Comparison of ENCODE assay signal across 29 cellular contexts in genomic region chr11:21675049-21675616, GRCh38.
"Had no signal": no experiment of that assay in that cellular context is flagged by ENCODE, and none has a peak within 500 bp of the region (broad histone marks: within the 10 kb centered on the region; RNA-seq: fewer than 3 reads in every experiment).

No MANE protein-coding gene starts in this region.

- H3K27ac ChIP-seq: left lung, lower lobe of right lung, pancreas, prostate gland, skin epidermis, tibial nerve, uterus had no signal

- H3K4me3 Mint-ChIP-seq: immature natural killer cell; naive thymus-derived CD8-positive, alpha-beta T cell; nephron; neural crest cell; stimulated activated effector memory CD8-positive, alpha-beta T cell treated with anti-CD3 and anti-CD28 coated beads, Interleukin-12 subunit alpha, Interleukin-12 subunit beta, amount 100 ng/mL, for 72 hours; stimulated activated naive CD8-positive, alpha-beta T cell treated with anti-CD3 and anti-CD28 coated beads, Interleukin-15, amount 100 ng/mL, for 72 hours; type B pancreatic cell had no signal

- H3K36me3 ChIP-seq: left lung, lower lobe of right lung, pancreas, prostate gland, tibial nerve, uterus had no signal

- H3K4me1 Mint-ChIP-seq: immature natural killer cell; naive thymus-derived CD8-positive, alpha-beta T cell; nephron; neural crest cell; stimulated activated effector memory CD8-positive, alpha-beta T cell treated with anti-CD3 and anti-CD28 coated beads, Interleukin-12 subunit alpha, Interleukin-12 subunit beta, amount 100 ng/mL, for 72 hours; stimulated activated naive CD8-positive, alpha-beta T cell treated with anti-CD3 and anti-CD28 coated beads, Interleukin-15, amount 100 ng/mL, for 72 hours had no signal

- FAIRE-seq: islet of Langerhans, kidney, pancreas had no signal

- H3K9me3 ChIP-seq: lower lobe of right lung, pancreas, prostate gland, tibial nerve, uterus had no signal

- H3K9me3 Mint-ChIP-seq: nephron, neural crest cell, type B pancreatic cell had no signal

- ATAC-seq: left colon; left lung; lower lobe of right lung; naive thymus-derived CD8-positive, alpha-beta T cell; pancreas; right cardiac atrium; sciatic nerve; stimulated activated effector memory CD8-positive, alpha-beta T cell treated with anti-CD3 and anti-CD28 coated beads, Interleukin-12 subunit alpha, Interleukin-12 subunit beta, amount 100 ng/mL, for 72 hours; stimulated activated naive CD8-positive, alpha-beta T cell treated with anti-CD3 and anti-CD28 coated beads, Interleukin-15, amount 100 ng/mL, for 72 hours had no signal

- H3K27me3 Mint-ChIP-seq: naive thymus-derived CD8-positive, alpha-beta T cell; stimulated activated naive CD8-positive, alpha-beta T cell treated with anti-CD3 and anti-CD28 coated beads, Interleukin-15, amount 100 ng/mL, for 72 hours; type B pancreatic cell had no signal

- DNase-seq: immature natural killer cell; kidney; left colon; left lung; lower lobe of right lung; mammary epithelial cell; mesenchymal stem cell; naive thymus-derived CD8-positive, alpha-beta T cell; nucleus accumbens; pancreas; retina; right cardiac atrium; stimulated activated CD4-positive, alpha-beta T cell treated with anti-CD3 and anti-CD28 coated beads, Interleukin-12 subunit alpha, Interleukin-12 subunit beta, amount 100 ng/mL, for 4 hours; stimulated activated CD4-positive, alpha-beta T cell treated with anti-CD3 and anti-CD28 coated beads, Interleukin-15, amount 100 ng/mL, for 24 hours; stimulated activated CD4-positive, alpha-beta T cell treated with anti-CD3 and anti-CD28 coated beads, Interleukin-2, amount 100 ng/mL, for 24 hours; stimulated activated CD4-positive, alpha-beta T cell treated with anti-CD3 and anti-CD28 coated beads, Interleukin-4, amount 100 ng/mL, for 24 hours; stimulated activated naive CD4-positive, alpha-beta T cell treated with Interleukin-2 at 50 U/mL for 16 hours; stimulated activated naive CD8-positive, alpha-beta T cell treated with anti-CD3 and anti-CD28 coated beads, Interleukin-15, amount 100 ng/mL, for 72 hours; substantia nigra; uterus had no signal

- H3K4me3 ChIP-seq: left lung, lower lobe of right lung, pancreas, prostate gland, skin epidermis, tibial nerve, uterus had no signal

- H3K27ac Mint-ChIP-seq: immature natural killer cell; naive thymus-derived CD8-positive, alpha-beta T cell; nephron; stimulated activated effector memory CD8-positive, alpha-beta T cell treated with anti-CD3 and anti-CD28 coated beads, Interleukin-12 subunit alpha, Interleukin-12 subunit beta, amount 100 ng/mL, for 72 hours; stimulated activated naive CD8-positive, alpha-beta T cell treated with anti-CD3 and anti-CD28 coated beads, Interleukin-15, amount 100 ng/mL, for 72 hours; type B pancreatic cell had no signal

- H3K36me3 Mint-ChIP-seq: naive thymus-derived CD8-positive, alpha-beta T cell; stimulated activated effector memory CD8-positive, alpha-beta T cell treated with anti-CD3 and anti-CD28 coated beads, Interleukin-12 subunit alpha, Interleukin-12 subunit beta, amount 100 ng/mL, for 72 hours; type B pancreatic cell had no signal

- H3K4me1 ChIP-seq: left lung, lower lobe of right lung, pancreas, prostate gland, tibial nerve, uterus had no signal

- H3K27me3 ChIP-seq: left lung, pancreas, tibial nerve, uterus had no signal
